ENCODE assay signal across 12 cellular contexts in genomic region chr9:98374385-98375051, GRCh38.
DNase-seq lines count a peak whose midpoint lies in the region; ATAC-seq and TF ChIP-seq lines count a peak whose summit lies in the region.
"Had no signal": no experiment of that assay in that cellular context is flagged by ENCODE, and none has a peak within 500 bp of the region (broad histone marks: within the 10 kb centered on the region; RNA-seq: fewer than 3 reads in every experiment).

No MANE protein-coding gene starts in this region.

- in situ Hi-C loops in GM23248 (cut with MboI) = no loop called here

- H3K4me3 ChIP-seq in GM23248 (peak overlapping the region; percentile 55), SJSA1 (no peak overlapping the region), fibroblast of villous mesenchyme (ENCODE audit: low read depth, low read length) (no peak overlapping the region), upper lobe of right lung (no peak overlapping the region)
- H3K4me3 ChIP-seq: SK-N-MC, skin epidermis, thoracic aorta had no signal

- H3K9me3 ChIP-seq in GM23248 (ENCODE audit: low read depth) (no peaks in the 10 kb centered on the region), SJSA1 (replicated peaks) (no peaks in the 10 kb centered on the region), upper lobe of right lung (no peaks in the 10 kb centered on the region)
- H3K9me3 ChIP-seq: thoracic aorta had no signal

- H2AFZ ChIP-seq in GM23248 = peak overlapping the region; percentile 62

- peaks cover 31% of the 10 kb centered on the region for H3F3A ChIP-seq in GM23248 (ENCODE audit: insufficient read depth)

- ATAC-seq in stimulated activated memory B cell treated with anti-CD40 and anti-IgM and Interleukin-4, amounts not matched to agents 10 μg/mL and 1 μg/mL and 100 μg/mL, for 72 hours = no peak
- no peak for ATAC-seq in upper lobe of right lung

- DNase-seq in GM23248 = peak; percentile 97
- DNase-seq in SJSA1 (ENCODE audit: low read depth in 1 of 2, low spot score in 2 of 2) = peak in 1 of 2 experiments; percentile 13
- peak; percentile 99 for DNase-seq in fibroblast of villous mesenchyme (ENCODE audit: low read depth)
- no peak for DNase-seq in T-helper 2 cell
- DNase-seq in upper lobe of right lung = no peak
- no peak for DNase-seq in OCI-M2 (lab: John Stamatoyannopoulos, UW; ENCODE audit: unreplicated experiment)
- no peak for DNase-seq in GM19240 (ENCODE audit: insufficient read length, low spot score)
- DNase-seq: activated naive CD4-positive, alpha-beta T cell treated with Interleukin-2 at 50 U/mL for 16 hours had no signal

- H3K36me3 Mint-ChIP-seq in stimulated activated memory B cell treated with anti-CD40 and anti-IgM and Interleukin-4, amounts not matched to agents 10 μg/mL and 1 μg/mL and 100 μg/mL, for 72 hours = no peaks in the 10 kb centered on the region

- H3K4me3 Mint-ChIP-seq in stimulated activated memory B cell treated with anti-CD40 and anti-IgM and Interleukin-4, amounts not matched to agents 10 μg/mL and 1 μg/mL and 100 μg/mL, for 72 hours = no peak overlapping the region

- H3K27ac ChIP-seq in GM23248 = peak overlapping the region; percentile 99
- peak overlapping the region; percentile 70 for H3K27ac ChIP-seq in SJSA1
- H3K27ac ChIP-seq in upper lobe of right lung = no peak overlapping the region
- H3K27ac ChIP-seq: SK-N-MC, skin epidermis, thoracic aorta had no signal

- WGBS in GM23248 (ENCODE audit: low coverage in 1 of 2, low lambda C conversion rate in 2 of 2, missing lambda C conversion rate in 2 of 2), 2 experiments = 12% methylated on average over 10 of the region's 10 CpGs

- H3K9ac ChIP-seq in GM23248 = peak overlapping the region; percentile 81

- TF ChIP-seq CTCF in fibroblast of villous mesenchyme (IDR thresholded peaks at IDR 0.05; ENCODE audit: insufficient read depth, low read depth, low read length) (no peak), upper lobe of right lung (IDR thresholded peaks at IDR 0.05) (no peak)

- H3K27me3 Mint-ChIP-seq in stimulated activated memory B cell treated with anti-CD40 and anti-IgM and Interleukin-4, amounts not matched to agents 10 μg/mL and 1 μg/mL and 100 μg/mL, for 72 hours = no peaks in the 10 kb centered on the region

- H3K79me2 ChIP-seq in GM23248 (ENCODE audit: insufficient read depth) = no peaks in the 10 kb centered on the region

- no peaks in the 10 kb centered on the region for H4K20me1 ChIP-seq in GM23248 (ENCODE audit: insufficient read depth)

- H3K9me3 Mint-ChIP-seq in stimulated activated memory B cell treated with anti-CD40 and anti-IgM and Interleukin-4, amounts not matched to agents 10 μg/mL and 1 μg/mL and 100 μg/mL, for 72 hours = no peaks in the 10 kb centered on the region

- H3K27ac Mint-ChIP-seq in stimulated activated memory B cell treated with anti-CD40 and anti-IgM and Interleukin-4, amounts not matched to agents 10 μg/mL and 1 μg/mL and 100 μg/mL, for 72 hours = peak overlapping the region; percentile 20

- peaks cover 32% of the 10 kb centered on the region for H3K4me1 Mint-ChIP-seq in stimulated activated memory B cell treated with anti-CD40 and anti-IgM and Interleukin-4, amounts not matched to agents 10 μg/mL and 1 μg/mL and 100 μg/mL, for 72 hours

- intact Hi-C loops in upper lobe of right lung (cut with DNase I) = no loop called here

- H3K4me1 ChIP-seq in GM23248 (ENCODE audit: insufficient read depth) (peaks cover 39% of the 10 kb centered on the region), SJSA1 (replicated peaks) (peaks cover 18% of the 10 kb centered on the region), upper lobe of right lung (no peaks in the 10 kb centered on the region)

- H3K27me3 ChIP-seq in GM23248 (replicated peaks; ENCODE audit: insufficient read depth) (no peaks in the 10 kb centered on the region), SJSA1 (replicated peaks) (no peaks in the 10 kb centered on the region), upper lobe of right lung (no peaks in the 10 kb centered on the region)

- H3K36me3 ChIP-seq in GM23248 (ENCODE audit: low read depth) (no peaks in the 10 kb centered on the region), SJSA1 (no peaks in the 10 kb centered on the region), upper lobe of right lung (no peaks in the 10 kb centered on the region)
- H3K36me3 ChIP-seq: thoracic aorta had no signal

- no peaks in the 10 kb centered on the region for H3K9me2 ChIP-seq in GM23248 (ENCODE audit: insufficient read depth)

- H3K4me2 ChIP-seq in GM23248 (ENCODE audit: unreplicated experiment) = peak overlapping the region; percentile 72

Comparison
In these comparisons a context has a peak if more than half of its experiments do, and no peak if none do; other contexts are left out.
1. DNase-seq: peak in GM23248 (single experiment) and fibroblast of villous mesenchyme (single experiment); none in T-helper 2 cell (0 of 5), upper lobe of right lung (single experiment), OCI-M2 (single experiment) and GM19240 (single experiment).